In genomic region chr10:76303682-76304316, GRCh38 we compare ENCODE assay signal across 8 cellular contexts.
DNase-seq lines count a peak whose midpoint lies in the region; ATAC-seq, FAIRE-seq and TF ChIP-seq lines count a peak whose summit lies in the region.

No MANE protein-coding gene starts in this region.

- FAIRE-seq in A549 (lab: Jason Lieb, UNC) (no peak), islet of Langerhans (lab: Jason Lieb, UNC) (peak; percentile 87)

- POLR2A ChIA-PET in A549 (lab: Yijun Ruan, JAX): interaction anchor here (0.6 to 1.4 kb wide), 4 partner anchors 24 to 902 kb away, joined by 3 to 8 read pairs (median 4); partner anchors contain the start of gene ZNF503

- no peaks in the 10 kb centered on the region for H3K79me2 ChIP-seq in mammary epithelial cell (ENCODE audit: insufficient read depth, low read length)

- H3K36me3 ChIP-seq in mammary epithelial cell (ENCODE audit: insufficient read depth, low read length): no peaks in the 10 kb centered on the region

- H3K9me3 Mint-ChIP-seq in stimulated activated naive B cell treated with anti-CD40 and anti-IgM and Interleukin-4, amounts not matched to agents 10 μg/mL and 1 μg/mL and 100 μg/mL, for 72 hours: no peaks in the 10 kb centered on the region

- H3K27ac ChIP-seq in A549: no peak overlapping the region
- no peak overlapping the region for H3K27ac ChIP-seq in mammary epithelial cell (ENCODE audit: insufficient read depth, low read depth, low read length)

- TF ChIP-seq RAD21 in A549 (conservative IDR thresholded peaks at IDR 0.05 in 1 of 2, IDR thresholded peaks at IDR 0.05 in 1 of 2): peak; percentile 63 to 66

- peaks cover 0 to 4% of the 10 kb centered on the region in 2 donors for H3K27me3 Mint-ChIP-seq in stimulated activated naive B cell treated with anti-CD40 and anti-IgM and Interleukin-4, amounts not matched to agents 10 μg/mL and 1 μg/mL and 100 μg/mL, for 72 hours

- CTCF ChIA-PET in A549 (lab: Yijun Ruan, JAX): interaction anchor here (0.6 to 2.2 kb wide), 24 partner anchors 9 to 1009 kb away, joined by 3 to 18 read pairs (median 4); partner anchors contain the start of gene ZNF503
- CTCF ChIA-PET in mammary epithelial cell (lab: Charles Lee; ENCODE audit: low non-redundant PET): interaction anchor here (0.6 to 1.0 kb wide), 2 partner anchors 267 to 392 kb away, joined by 3 to 4 read pairs; no protein-coding TSS in a partner anchor

- H4K20me1 ChIP-seq in mammary epithelial cell (ENCODE audit: insufficient read depth, low read length): no peaks in the 10 kb centered on the region

- dilution Hi-C loops in mammary epithelial cell (cut with HindIII; ENCODE audit: low sequenced_read_pairs): no loop called here

- no peak overlapping the region for H3K4me3 Mint-ChIP-seq in stimulated activated naive B cell treated with anti-CD40 and anti-IgM and Interleukin-4, amounts not matched to agents 10 μg/mL and 1 μg/mL and 100 μg/mL, for 72 hours

- H3K4me1 Mint-ChIP-seq in stimulated activated naive B cell treated with anti-CD40 and anti-IgM and Interleukin-4, amounts not matched to agents 10 μg/mL and 1 μg/mL and 100 μg/mL, for 72 hours: no peaks in the 10 kb centered on the region

- intact Hi-C loops in mammary epithelial cell (cut with micrococcal nuclease): loop anchor here (1.0 to 10.0 kb wide), 7 partner anchors 200 to 903 kb away; no protein-coding TSS in a partner anchor

- H3K4me1 ChIP-seq in A549: no peaks in the 10 kb centered on the region
- no peaks in the 10 kb centered on the region for H3K4me1 ChIP-seq in mammary epithelial cell (ENCODE audit: insufficient read depth, low read length)

- no peaks in the 10 kb centered on the region for H3K27me3 ChIP-seq in mammary epithelial cell (ENCODE audit: insufficient read depth, low read length)

- H3K4me3 ChIP-seq in A549 (no peak overlapping the region), mammary epithelial cell (replicated peaks in 1 of 3; ENCODE audit: insufficient read depth in 1 of 3, low read depth in 2 of 3, low read length in 3 of 3) (no peak overlapping the region)

- H3K4me2 ChIP-seq in A549 (no peak overlapping the region), mammary epithelial cell (ENCODE audit: insufficient read depth, low read depth, low read length) (no peak overlapping the region)

- in situ Hi-C loops in GM13977 (cut with MboI; ENCODE audit: low pct_unique_long_range_greater_than_20kb, low sequenced_read_pairs, unreplicated experiment): no loop called here
- in situ Hi-C loops in mammary epithelial cell (cut with MboI; ENCODE audit: low sequenced_read_pairs in 2 of 2): loop anchor here (10.0 to 25.0 kb wide), 3 partner anchors 219 to 684 kb away; no protein-coding TSS in a partner anchor

- H3K36me3 Mint-ChIP-seq in stimulated activated naive B cell treated with anti-CD40 and anti-IgM and Interleukin-4, amounts not matched to agents 10 μg/mL and 1 μg/mL and 100 μg/mL, for 72 hours: no peaks in the 10 kb centered on the region

- no peaks in the 10 kb centered on the region for H3K9me3 ChIP-seq in A549
- H3K9me3 ChIP-seq in mammary epithelial cell (replicated peaks; ENCODE audit: insufficient read depth, low read length): no peaks in the 10 kb centered on the region

- ATAC-seq in A549 (peak; percentile 94 to 97), HG02571 (IDR thresholded peaks at IDR 0.05; ENCODE audit: unreplicated experiment) (no peak)
- peak; percentile 67 to 73 for ATAC-seq in stimulated activated naive B cell treated with anti-CD40 and anti-IgM and Interleukin-4, amounts not matched to agents 10 μg/mL and 1 μg/mL and 100 μg/mL, for 72 hours (replicated peaks)

- H2AFZ ChIP-seq in mammary epithelial cell (ENCODE audit: low read depth, low read length): no peak overlapping the region

- no peak overlapping the region for H3K9ac ChIP-seq in mammary epithelial cell (ENCODE audit: insufficient read depth, low read length)

- H3K27ac Mint-ChIP-seq in stimulated activated naive B cell treated with anti-CD40 and anti-IgM and Interleukin-4, amounts not matched to agents 10 μg/mL and 1 μg/mL and 100 μg/mL, for 72 hours: no peak overlapping the region

- no peak for TF ChIP-seq POLR2A in A549 (IDR thresholded peaks at IDR 0.05; ENCODE audit: low read length)

- DNase-seq in A549 (ENCODE audit: low read depth in 1 of 2, low spot score in 1 of 2) (peak; percentile 61 to 71), GM13977 (ENCODE audit: low spot score) (peak; percentile 23), HuH-7.5 (ENCODE audit: low spot score) (peak; percentile 43), NOMO-1 treated with DMSO at 0.1 percent for 48 hours (lab: John Stamatoyannopoulos, UW; ENCODE audit: unreplicated experiment) (peak; percentile 64), mammary epithelial cell (peak; percentile 51)
- no peak for DNase-seq in stimulated activated naive B cell treated with anti-CD40 and anti-IgM and Interleukin-4, amounts not matched to agents 10 μg/mL and 1 μg/mL and 100 μg/mL, for 72 hours

- peak; percentile 44 for TF ChIP-seq CTCF in A549 (IDR thresholded peaks at IDR 0.05)
- TF ChIP-seq CTCF in GM13977 (IDR thresholded peaks at IDR 0.05; ENCODE audit: extremely low read depth, insufficient read depth, missing control alignments): peak; percentile 28
- TF ChIP-seq CTCF in mammary epithelial cell (conservative IDR thresholded peaks at IDR 0.05 in 1 of 2, IDR thresholded peaks at IDR 0.05 in 1 of 2; ENCODE audit: extremely low read depth in 1 of 2, insufficient read depth in 1 of 2, low read depth in 1 of 2, low read length in 2 of 2): peak; percentile 69 to 78

- BruUV-seq in mammary epithelial cell (replicated peaks; lab: Mats Ljungman, UMichigan): no TSS peak

- 32% methylated on average over 8 of the region's 8 CpGs for WGBS in A549 (ENCODE audit: missing lambda C conversion rate)
- WGBS in mammary epithelial cell (ENCODE audit: low coverage, missing lambda C conversion rate): 22% methylated on average over 7 of the region's 8 CpGs

- no peak for TF ChIP-seq EP300 in A549 (IDR thresholded peaks at IDR 0.05)

TF ChIP-seq in A549, 52 proteins besides CTCF, POLR2A, EP300 and RAD21:
- TF ChIP-seq GATA3 (IDR thresholded peaks at IDR 0.05; ENCODE audit: borderline replicate concordance) (no peak), FOXS1 (CRISPR knock-in tag; IDR thresholded peaks at IDR 0.05) (no peak), ZFP36 (IDR thresholded peaks at IDR 0.05; ENCODE audit: borderline replicate concordance, partially characterized antibody) (peak; percentile 62), ZC3H11A (IDR thresholded peaks at IDR 0.05) (no peak), SMC3 (IDR thresholded peaks at IDR 0.05) (peak; percentile 39)
